In genomic region chr6:139444273-139444787, GRCh38 we compare ENCODE assay signal across 5 cellular contexts.
DNase-seq lines count a peak whose midpoint lies in the region; ATAC-seq, FAIRE-seq and TF ChIP-seq lines count a peak whose summit lies in the region.
"Not testable (repeated sequence)": the region's sequence is repeated elsewhere in the genome, so short reads cannot be mapped to it uniquely, and the experiment has no call there.

No MANE protein-coding gene starts in this region.

- CTCF ChIA-PET in CD8-positive, alpha-beta memory T cell (lab: Charles Lee); K562 (lab: Yijun Ruan, JAX; ENCODE audit: low intra/inter-chr PET ratio): not testable (repeated sequence)
- CTCF ChIA-PET in IMR-90 (lab: Yijun Ruan, JAX) = interaction anchor here (1.0 kb wide), 1 partner anchor 42 kb away, joined by 4 read pairs; no protein-coding TSS in a partner anchor

- H3K79me2 ChIP-seq in K562 (ENCODE audit: control insufficient read depth, insufficient read depth, low read length); mesendoderm (ENCODE audit: control insufficient read depth, insufficient read depth, low read length): not testable (repeated sequence)

- not testable (repeated sequence) for TF ChIP-seq EP300 in K562 (IDR thresholded peaks at IDR 0.05; ENCODE audit: low read length)

- H3K4me3 ChIP-seq in CD8-positive, alpha-beta memory T cell (ENCODE audit: low read length); IMR-90 (ENCODE audit: insufficient read depth, low read depth, low read length); K562; mesendoderm (ENCODE audit: low read length): not testable (repeated sequence)

- H3K4me2 ChIP-seq in IMR-90 (ENCODE audit: low read depth, low read length); K562 (ENCODE audit: insufficient read depth, low read length); mesendoderm (ENCODE audit: low read length): not testable (repeated sequence)

- BruUV-seq in IMR-90 (replicated peaks; lab: Mats Ljungman, UMichigan); K562 (replicated peaks; lab: Mats Ljungman, UMichigan): not testable (repeated sequence)

- intact Hi-C loops in IMR-90 (cut with micrococcal nuclease) = not testable (repeated sequence)
- intact Hi-C loops in K562 (cut with micrococcal nuclease) = loop anchor here (2.0 kb wide), 1 partner anchor 30 kb away; no protein-coding TSS in a partner anchor

- H4K5ac ChIP-seq in IMR-90 (ENCODE audit: low read depth, low read length); mesendoderm (ENCODE audit: low read length): not testable (repeated sequence)

- H3K4me1 Mint-ChIP-seq in CD8-positive, alpha-beta memory T cell = peaks cover 2 to 12% (median 4%) of the 10 kb centered on the region in 3 donors
- peaks cover 42% of the 10 kb centered on the region for H3K4me1 Mint-ChIP-seq in neural crest cell

- not testable (repeated sequence) for H2BK20ac ChIP-seq in IMR-90 (ENCODE audit: low read depth, low read length)

- H2BK15ac ChIP-seq in IMR-90 (ENCODE audit: low read depth, low read length) = not testable (repeated sequence)
- peak overlapping the region; percentile 96 for H2BK15ac ChIP-seq in mesendoderm (replicated peaks; ENCODE audit: low read depth)

- H3K14ac ChIP-seq in IMR-90 (replicated peaks; ENCODE audit: low read depth, low read length) = not testable (repeated sequence)

- peak overlapping the region; percentile 66 for H3K27ac ChIP-seq in CD8-positive, alpha-beta memory T cell (ENCODE audit: low read depth, low read length)
- H3K27ac ChIP-seq in IMR-90 (ENCODE audit: insufficient read depth, low read length); mesendoderm (ENCODE audit: low read depth, low read length): not testable (repeated sequence)
- H3K27ac ChIP-seq in K562 (ENCODE audit: extremely low read depth, low read depth, low read length) = peak overlapping the region; percentile 87

- ATAC-seq in IMR-90 (ENCODE audit: low read depth); K562: not testable (repeated sequence)

- H3K27me3 ChIP-seq in CD8-positive, alpha-beta memory T cell (ENCODE audit: insufficient read depth, low read length, poor library complexity, severe bottlenecking); IMR-90 (ENCODE audit: control insufficient read depth, insufficient read depth, low read length); K562 (ENCODE audit: control insufficient read depth in 2 of 2, insufficient read depth in 2 of 2, low read length in 2 of 2); mesendoderm (ENCODE audit: insufficient read depth, low read length, poor library complexity): not testable (repeated sequence)

- not testable (repeated sequence) for H3K27me3 Mint-ChIP-seq in CD8-positive, alpha-beta memory T cell; neural crest cell (ENCODE audit: low read depth)

- H2AK5ac ChIP-seq in IMR-90 (ENCODE audit: low read depth, low read length); mesendoderm (ENCODE audit: low read length): not testable (repeated sequence)

- not testable (repeated sequence) for H2AK9ac ChIP-seq in IMR-90 (replicated peaks; ENCODE audit: low read depth, low read length, poor library complexity)

- H3K23ac ChIP-seq in IMR-90 (ENCODE audit: low read depth, low read length); mesendoderm (ENCODE audit: low read length): not testable (repeated sequence)

- POLR2A ChIA-PET in CD8-positive, alpha-beta memory T cell (lab: Charles Lee); IMR-90 (lab: Charles Lee; ENCODE audit: unreplicated experiment): not testable (repeated sequence)
- POLR2A ChIA-PET in K562 (lab: Yijun Ruan, JAX) = interaction anchor here (0.9 to 1.4 kb wide), 2 partner anchors 10 to 43 kb away, joined by 3 read pairs; no protein-coding TSS in a partner anchor

- not testable (repeated sequence) for H3K4me1 ChIP-seq in CD8-positive, alpha-beta memory T cell (ENCODE audit: insufficient read depth, low read length); IMR-90 (ENCODE audit: control insufficient read depth, insufficient read depth, low read length); mesendoderm (ENCODE audit: control insufficient read depth, low read depth, low read length)
- peaks cover 18 to 75% of the 10 kb centered on the region in 2 experiments for H3K4me1 ChIP-seq in K562 (replicated peaks in 1 of 2; ENCODE audit: control insufficient read depth in 2 of 2, insufficient read depth in 2 of 2, low read length in 2 of 2)

- FAIRE-seq in K562 (lab: Jason Lieb, UNC) = not testable (repeated sequence)

- H2BK120ac ChIP-seq in IMR-90 (ENCODE audit: low read depth, low read length) = peak overlapping the region; percentile 60; the same call in 1 of the 2 replicates
- peak overlapping the region; percentile 73 for H2BK120ac ChIP-seq in mesendoderm (ENCODE audit: low read depth, low read length)

- dilution Hi-C loops in IMR-90 (cut with HindIII; ENCODE audit: low sequenced_read_pairs, unreplicated experiment) = not testable (repeated sequence)

- H4K8ac ChIP-seq in IMR-90 (ENCODE audit: low read depth in 2 of 2, low read length in 2 of 2); mesendoderm (ENCODE audit: low read depth, low read length): not testable (repeated sequence)

- not testable (repeated sequence) for TF ChIP-seq RAD21 in IMR-90 (IDR thresholded peaks at IDR 0.05; ENCODE audit: low read length); K562 (CRISPR knock-in tag; conservative IDR thresholded peaks at IDR 0.05 in 1 of 2, IDR thresholded peaks at IDR 0.05 in 1 of 2)

- H3K36me3 Mint-ChIP-seq in CD8-positive, alpha-beta memory T cell; neural crest cell (ENCODE audit: low read depth): not testable (repeated sequence)

- H3K4me3 Mint-ChIP-seq in CD8-positive, alpha-beta memory T cell; neural crest cell: not testable (repeated sequence)

- H4K91ac ChIP-seq in IMR-90 (ENCODE audit: insufficient read depth, low read depth, low read length) = peak overlapping the region; percentile 62; the same call in 1 of the 2 replicates

- not testable (repeated sequence) for H3K9ac ChIP-seq in IMR-90 (ENCODE audit: low read depth, low read length); mesendoderm (ENCODE audit: low read length)
- peak overlapping the region in 1 of 2 experiments; percentile 64; a peak in 3 of 4 replicates for H3K9ac ChIP-seq in K562 (ENCODE audit: insufficient read depth in 1 of 2, low read depth in 2 of 2, low read length in 2 of 2)

- not testable (repeated sequence) for TF ChIP-seq CTCF in IMR-90 (conservative IDR thresholded peaks at IDR 0.05; ENCODE audit: low read depth, low read length); K562 (IDR thresholded peaks at IDR 0.05 in 2 of 3, conservative IDR thresholded peaks at IDR 0.05 in 1 of 3; ENCODE audit: insufficient read depth in 2 of 3, low read depth in 1 of 3, low read length in 3 of 3); neural crest cell (conservative IDR thresholded peaks at IDR 0.05)

- DNase-seq in CD8-positive, alpha-beta memory T cell; IMR-90; K562 (ENCODE audit: extremely low read depth in 1 of 4, low spot score in 3 of 4); mesendoderm; neural crest cell (ENCODE audit: low read depth, low spot score): not testable (repeated sequence)

- in situ Hi-C loops in IMR-90 (cut with MboI; ENCODE audit: low sequenced_read_pairs); K562 (cut with MboI): not testable (repeated sequence)

- not testable (repeated sequence) for H3K18ac ChIP-seq in IMR-90 (ENCODE audit: low read depth, low read length); mesendoderm (ENCODE audit: low read length)

- not testable (repeated sequence) for H4K20me1 ChIP-seq in IMR-90 (ENCODE audit: insufficient read depth, low read length); K562 (replicated peaks; ENCODE audit: control insufficient read depth, insufficient read depth, low read length)

- H3K9me1 ChIP-seq in IMR-90 (ENCODE audit: insufficient read depth, low read length); K562 (ENCODE audit: control insufficient read depth, insufficient read depth, low read length): not testable (repeated sequence)

- WGBS in IMR-90 (ENCODE audit: extremely low coverage in 2 of 2, insufficient read length in 1 of 2), 2 experiments = 100% methylated on average over 1 of the region's 11 CpGs; no CpG with 5 or more reads in 1 of the 2 experiments
- WGBS in K562 (ENCODE audit: insufficient coverage, low coverage, missing lambda C conversion rate) = 72% methylated on average over 10 of the region's 11 CpGs
- WGBS in mesendoderm (ENCODE audit: extremely low coverage, insufficient coverage, low lambda C conversion rate) = no CpG with 5 or more reads among the region's 11 CpGs

- not testable (repeated sequence) for H3K9me3 Mint-ChIP-seq in CD8-positive, alpha-beta memory T cell; neural crest cell

- H3K79me1 ChIP-seq in IMR-90 (ENCODE audit: low read depth in 1 of 2, low read length in 2 of 2); mesendoderm (ENCODE audit: low read length): not testable (repeated sequence)

- not testable (repeated sequence) for H2AFZ ChIP-seq in IMR-90 (replicated peaks; ENCODE audit: low read length, poor library complexity)
- H2AFZ ChIP-seq in K562 (ENCODE audit: low read depth, low read length) = peak overlapping the region; percentile 96

- not testable (repeated sequence) for H3K56ac ChIP-seq in IMR-90 (ENCODE audit: extremely low read depth, insufficient read depth, low read length); mesendoderm (ENCODE audit: low read length)

- H2BK5ac ChIP-seq in IMR-90 (ENCODE audit: low read depth, low read length, poor library complexity, severe bottlenecking); mesendoderm (ENCODE audit: low read length): not testable (repeated sequence)

- H3K27ac Mint-ChIP-seq in CD8-positive, alpha-beta memory T cell = not testable (repeated sequence)
- H3K27ac Mint-ChIP-seq in neural crest cell (ENCODE audit: unreplicated experiment) = peak overlapping the region; percentile 81

- not testable (repeated sequence) for H3K9me3 ChIP-seq in CD8-positive, alpha-beta memory T cell (ENCODE audit: low read length); IMR-90 (ENCODE audit: control insufficient read depth, insufficient read depth, low read length); K562 (replicated peaks; ENCODE audit: control insufficient read depth, insufficient read depth, low read depth, low read length)

- H3K36me3 ChIP-seq in CD8-positive, alpha-beta memory T cell (ENCODE audit: insufficient read depth, low read length); IMR-90 (ENCODE audit: control insufficient read depth, insufficient read depth, low read length); K562 (ENCODE audit: control insufficient read depth, insufficient read depth, low read length); mesendoderm (ENCODE audit: control insufficient read depth, insufficient read depth, low read length): not testable (repeated sequence)

- H3K4ac ChIP-seq in IMR-90 (ENCODE audit: low read depth, low read length); mesendoderm (ENCODE audit: low read depth, low read length): not testable (repeated sequence)

- TF ChIP-seq POLR2A in IMR-90 (IDR thresholded peaks at IDR 0.05; ENCODE audit: low read depth, low read length); K562 (conservative IDR thresholded peaks at IDR 0.05): not testable (repeated sequence)
